ENCODE assay signal across 19 cellular contexts in the genomic region with DNA sequence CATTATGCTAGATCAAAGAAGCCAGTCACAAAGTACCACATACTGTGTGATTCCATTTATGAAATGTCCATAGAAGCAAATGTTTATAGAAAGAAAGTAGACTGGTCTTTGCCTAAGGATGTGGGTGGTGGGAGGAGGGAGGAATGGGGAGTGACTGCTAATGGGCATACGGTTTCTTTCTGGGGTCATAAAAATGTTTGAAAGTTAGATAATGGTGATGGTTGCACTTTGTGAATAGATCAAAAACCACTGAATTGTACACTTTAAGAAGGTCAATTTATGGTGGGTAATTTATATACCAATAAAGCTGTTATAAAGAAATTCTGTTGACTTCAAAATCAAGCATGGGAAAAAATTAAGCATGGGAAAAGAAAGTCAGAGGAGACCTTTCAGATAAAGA.
"Had no signal": no experiment of that assay in that cellular context is flagged by ENCODE, and none has a peak within 500 bp of the region (broad histone marks: within the 10 kb centered on the region; RNA-seq: fewer than 3 reads in every experiment).

No MANE protein-coding gene starts in this region.

- H3K36me3 ChIP-seq: left lung, neutrophil, ovary, right atrium auricular region, spleen had no signal

- H3K27ac Mint-ChIP-seq: activated CD4-positive, alpha-beta memory T cell treated with anti-CD3 and anti-CD28 coated beads, Interleukin-2, amount 10 ng/mL, durations not matched to agents 7 days and 5 days; activated CD4-positive, alpha-beta T cell treated with anti-CD3 and anti-CD28 coated beads, Interleukin-2, amount 10 ng/mL, durations not matched to agents 24 days and 14 days; activated naive CD4-positive, alpha-beta T cell treated with anti-CD3 and anti-CD28 coated beads, Interleukin-2, amount 10 ng/mL, durations not matched to agents 7 days and 5 days; immature natural killer cell; natural killer cell treated with Interleukin-12 subunit alpha and Interleukin-12 subunit beta and Interleukin-15 and Interleukin-18, amount 100 ng/mL, for 72 hours; T-helper 17 cell had no signal

- H3K27me3 Mint-ChIP-seq: activated CD4-positive, alpha-beta memory T cell treated with anti-CD3 and anti-CD28 coated beads, Interleukin-2, amount 10 ng/mL, durations not matched to agents 7 days and 5 days; activated naive CD4-positive, alpha-beta T cell treated with anti-CD3 and anti-CD28 coated beads, Interleukin-2, amount 10 ng/mL, durations not matched to agents 7 days and 5 days; T-helper 17 cell had no signal

- H3K4me1 ChIP-seq: psoas muscle, spleen had no signal

- H3K9me3 ChIP-seq: left lung, neutrophil, ovary, right atrium auricular region had no signal

- H3K9me3 Mint-ChIP-seq: activated CD4-positive, alpha-beta memory T cell treated with anti-CD3 and anti-CD28 coated beads, Interleukin-2, amount 10 ng/mL, durations not matched to agents 7 days and 5 days; natural killer cell treated with Interleukin-12 subunit alpha and Interleukin-12 subunit beta and Interleukin-15 and Interleukin-18, amount 100 ng/mL, for 72 hours had no signal

- H3K4me3 Mint-ChIP-seq: activated CD4-positive, alpha-beta memory T cell treated with anti-CD3 and anti-CD28 coated beads, Interleukin-2, amount 10 ng/mL, durations not matched to agents 7 days and 5 days; activated CD4-positive, alpha-beta T cell treated with anti-CD3 and anti-CD28 coated beads, Interleukin-2, amount 10 ng/mL, durations not matched to agents 24 days and 14 days; activated naive CD4-positive, alpha-beta T cell treated with anti-CD3 and anti-CD28 coated beads, Interleukin-2, amount 10 ng/mL, durations not matched to agents 7 days and 5 days; immature natural killer cell; natural killer cell treated with Interleukin-12 subunit alpha and Interleukin-12 subunit beta and Interleukin-15 and Interleukin-18, amount 100 ng/mL, for 72 hours; T-helper 17 cell had no signal

- H3K4me3 ChIP-seq: left lung, lung, ovary, psoas muscle, right atrium auricular region, spleen had no signal

- H3K36me3 Mint-ChIP-seq: activated naive CD4-positive, alpha-beta T cell treated with anti-CD3 and anti-CD28 coated beads, Interleukin-2, amount 10 ng/mL, durations not matched to agents 7 days and 5 days; immature natural killer cell; natural killer cell treated with Interleukin-12 subunit alpha and Interleukin-12 subunit beta and Interleukin-15 and Interleukin-18, amount 100 ng/mL, for 72 hours had no signal

- DNase-seq: activated CD4-positive, alpha-beta memory T cell treated with anti-CD3 and anti-CD28 coated beads, Interleukin-2, amount 10 ng/mL, durations not matched to agents 7 days and 5 days; activated CD4-positive, alpha-beta T cell treated with anti-CD3 and anti-CD28 coated beads, Interleukin-2, amount 10 ng/mL, durations not matched to agents 24 days and 14 days; activated effector memory CD4-positive, alpha-beta T cell treated with anti-CD3 and anti-CD28 coated beads, Interleukin-2, amount 50 U/mL, for 16 hours; activated naive CD4-positive, alpha-beta T cell treated with anti-CD3 and anti-CD28 coated beads, Interleukin-2, amount 10 ng/mL, durations not matched to agents 7 days and 5 days; amygdala; immature natural killer cell; left lung; ovary; psoas muscle; spleen; stimulated activated CD4-positive, alpha-beta T cell treated with anti-CD3 and anti-CD28 coated beads, Interleukin-4, amount 100 ng/mL, for 1 hour; stimulated activated naive CD4-positive, alpha-beta T cell treated with Interleukin-2 at 50 U/mL for 16 hours; T-helper 17 cell had no signal

- H3K27ac ChIP-seq: foreskin keratinocyte, left lung, neutrophil, ovary, psoas muscle, right atrium auricular region, spleen had no signal

- H3K27me3 ChIP-seq: foreskin keratinocyte, left lung, neutrophil, ovary, right atrium auricular region, spleen had no signal

- ATAC-seq: activated CD4-positive, CD25-positive, alpha-beta regulatory T cell treated with anti-CD3 and anti-CD28 coated beads, Interleukin-2, amount 50 U/mL, for 24 hours; left lung; T-helper 17 cell had no signal

- H3K4me1 Mint-ChIP-seq: activated CD4-positive, alpha-beta memory T cell treated with anti-CD3 and anti-CD28 coated beads, Interleukin-2, amount 10 ng/mL, durations not matched to agents 7 days and 5 days; activated naive CD4-positive, alpha-beta T cell treated with anti-CD3 and anti-CD28 coated beads, Interleukin-2, amount 10 ng/mL, durations not matched to agents 7 days and 5 days; immature natural killer cell had no signal
